In genomic region chr4:28788929-28789490, GRCh38 we compare ENCODE assay signal across 27 cellular contexts.
DNase-seq lines count a peak whose midpoint lies in the region; ATAC-seq lines count a peak whose summit lies in the region.
"Had no signal": no experiment of that assay in that cellular context is flagged by ENCODE, and none has a peak within 500 bp of the region (broad histone marks: within the 10 kb centered on the region; RNA-seq: fewer than 3 reads in every experiment).

No MANE protein-coding gene starts in this region.

- CTCF ChIA-PET in activated CD8-positive, alpha-beta T cell treated with anti-CD3 and anti-CD28 coated beads, Interleukin-2, amount 10 ng/mL, durations not matched to agents 7 days and 5 days (lab: Charles Lee): no interaction called here

- no peak for ATAC-seq in GM21423 (IDR thresholded peaks at IDR 0.05; ENCODE audit: unreplicated experiment)
- ATAC-seq in activated CD8-positive, alpha-beta T cell treated with anti-CD3 and anti-CD28 coated beads, Interleukin-2, amount 10 ng/mL, durations not matched to agents 7 days and 5 days: no peak
- ATAC-seq: gastrocnemius medialis, Right ventricle myocardium inferior had no signal

- H3K36me3 Mint-ChIP-seq in activated CD8-positive, alpha-beta T cell treated with anti-CD3 and anti-CD28 coated beads, Interleukin-2, amount 10 ng/mL, durations not matched to agents 7 days and 5 days (ENCODE audit: low read depth): no peaks in the 10 kb centered on the region
- H3K36me3 Mint-ChIP-seq: immature natural killer cell had no signal

- no peak overlapping the region for H3K4me3 Mint-ChIP-seq in activated CD8-positive, alpha-beta T cell treated with anti-CD3 and anti-CD28 coated beads, Interleukin-2, amount 10 ng/mL, durations not matched to agents 7 days and 5 days
- H3K4me3 Mint-ChIP-seq: activated T-helper 1 cell treated with anti-CD3 and anti-CD28 coated beads, Interleukin-12 subunit alpha, Interleukin-12 subunit beta, Interleukin-2, Interleukin-4 antibody, amounts not matched to agents 30 ng/mL and 10 ng/mL and 1 ng/mL, durations not matched to agents 14 hours and 24 hours and 36 hours; dendritic cell treated with granulocyte-macrophage colony-stimulating factor and Interleukin-4, amounts not matched to agents 40 ng/mL and 50 ng/mL, for 4 days; immature natural killer cell had no signal

- no peaks in the 10 kb centered on the region for H3K27me3 Mint-ChIP-seq in activated CD8-positive, alpha-beta T cell treated with anti-CD3 and anti-CD28 coated beads, Interleukin-2, amount 10 ng/mL, durations not matched to agents 7 days and 5 days (ENCODE audit: low read depth)
- H3K27me3 Mint-ChIP-seq: dendritic cell treated with granulocyte-macrophage colony-stimulating factor and Interleukin-4, amounts not matched to agents 40 ng/mL and 50 ng/mL, for 4 days; progenitor cell of endocrine pancreas had no signal

- H3K27ac Mint-ChIP-seq in activated CD8-positive, alpha-beta T cell treated with anti-CD3 and anti-CD28 coated beads, Interleukin-2, amount 10 ng/mL, durations not matched to agents 7 days and 5 days: no peak overlapping the region
- H3K27ac Mint-ChIP-seq: activated T-helper 1 cell treated with anti-CD3 and anti-CD28 coated beads, Interleukin-12 subunit alpha, Interleukin-12 subunit beta, Interleukin-2, Interleukin-4 antibody, amounts not matched to agents 30 ng/mL and 10 ng/mL and 1 ng/mL, durations not matched to agents 14 hours and 24 hours and 36 hours; dendritic cell treated with granulocyte-macrophage colony-stimulating factor and Interleukin-4, amounts not matched to agents 40 ng/mL and 50 ng/mL, for 4 days; immature natural killer cell; progenitor cell of endocrine pancreas had no signal

- H3K9me3 Mint-ChIP-seq in activated CD8-positive, alpha-beta T cell treated with anti-CD3 and anti-CD28 coated beads, Interleukin-2, amount 10 ng/mL, durations not matched to agents 7 days and 5 days (ENCODE audit: insufficient read depth): peaks cover 12% of the 10 kb centered on the region
- H3K9me3 Mint-ChIP-seq: activated T-helper 1 cell treated with anti-CD3 and anti-CD28 coated beads, Interleukin-12 subunit alpha, Interleukin-12 subunit beta, Interleukin-2, Interleukin-4 antibody, amounts not matched to agents 30 ng/mL and 10 ng/mL and 1 ng/mL, durations not matched to agents 14 hours and 24 hours and 36 hours; dendritic cell treated with granulocyte-macrophage colony-stimulating factor and Interleukin-4, amounts not matched to agents 40 ng/mL and 50 ng/mL, for 4 days had no signal

- no peaks in the 10 kb centered on the region for H3K4me1 Mint-ChIP-seq in activated CD8-positive, alpha-beta T cell treated with anti-CD3 and anti-CD28 coated beads, Interleukin-2, amount 10 ng/mL, durations not matched to agents 7 days and 5 days (ENCODE audit: low read depth)
- H3K4me1 Mint-ChIP-seq: immature natural killer cell had no signal

- DNase-seq in COLO829 (ENCODE audit: low spot score) (peak; percentile 1), HT-29 (ENCODE audit: low spot score) (peak; percentile 2), NCI-H446 treated with DMSO at 0.1 percent for 48 hours (lab: John Stamatoyannopoulos, UW) (peak; percentile 18), SK-MEL-5 (ENCODE audit: low read depth, low spot score) (peak; percentile 63), activated gamma-delta T cell (lab: John Stamatoyannopoulos, UW) (no peak), OCI-M2 (lab: John Stamatoyannopoulos, UW; ENCODE audit: unreplicated experiment) (no peak)
- no peak for DNase-seq in activated CD8-positive, alpha-beta T cell treated with anti-CD3 and anti-CD28 coated beads, Interleukin-2, amount 10 ng/mL, durations not matched to agents 7 days and 5 days
- DNase-seq: activated CD4-positive, alpha-beta T cell treated with anti-CD3 and anti-CD28 coated beads for 48 hours; activated naive CD4-positive, alpha-beta T cell treated with anti-CD3 and anti-CD28 coated beads, Interleukin-2, amount 50 U/mL, for 16 hours; anterior cingulate cortex; C1 segment of cervical spinal cord; caudate nucleus; EL; gastrocnemius medialis; hippocampal formation; immature natural killer cell; KG1; mesenchymal stem cell; NCI-H1930; stimulated activated CD4-positive, alpha-beta T cell treated with anti-CD3 and anti-CD28 coated beads, Interleukin-15, amount 100 ng/mL, for 24 hours; T-helper 1 cell; transverse colon had no signal

- POLR2A ChIA-PET in activated CD8-positive, alpha-beta T cell treated with anti-CD3 and anti-CD28 coated beads, Interleukin-2, amount 10 ng/mL, durations not matched to agents 7 days and 5 days (lab: Charles Lee): no interaction called here

- in situ Hi-C loops in SK-MEL-5 (cut with HindIII; ENCODE audit: low pct_unique_long_range_greater_than_20kb, low sequenced_read_pairs): no loop called here

Comparison
In these comparisons a context has a peak if more than half of its experiments do, and no peak if none do; other contexts are left out.
1. DNase-seq: peak in COLO829 (single experiment), HT-29 (single experiment), NCI-H446 treated with DMSO at 0.1 percent for 48 hours (single experiment) and SK-MEL-5 (single experiment); none in activated CD8-positive, alpha-beta T cell treated with anti-CD3 and anti-CD28 coated beads, Interleukin-2, amount 10 ng/mL, durations not matched to agents 7 days and 5 days (single experiment), activated gamma-delta T cell (single experiment) and OCI-M2 (single experiment).